ENCODE assay signal across 17 cellular contexts in the genomic region with DNA sequence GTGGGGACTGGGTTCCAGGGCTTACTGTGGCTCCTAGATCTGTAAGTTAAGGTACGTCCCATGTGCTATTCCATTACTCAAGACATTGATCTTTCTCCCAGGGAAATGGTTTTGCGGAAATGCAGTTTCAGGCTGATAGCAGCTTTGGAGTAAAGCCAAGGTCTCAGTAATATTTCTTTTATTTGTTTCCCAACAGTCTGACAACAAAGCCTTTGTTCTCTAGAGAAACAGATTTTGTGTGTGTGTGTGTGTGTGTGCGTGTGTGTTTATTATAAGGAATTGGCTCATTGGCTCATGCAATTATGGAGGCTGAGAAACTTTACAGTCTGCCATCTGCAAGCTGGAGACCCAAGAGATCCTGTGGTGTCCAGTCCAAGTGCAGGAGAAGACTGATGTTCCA. TPM values are rescaled to one million over a fixed set of nuclear protein-coding genes. Genes with fewer than 3 reads are reported as not detected.
DNase-seq lines count a peak whose midpoint lies in the region; ATAC-seq and TF ChIP-seq lines count a peak whose summit lies in the region.
"Had no signal": no experiment of that assay in that cellular context is flagged by ENCODE, and none has a peak within 500 bp of the region (broad histone marks: within the 10 kb centered on the region; RNA-seq: fewer than 3 reads in every experiment).

No MANE protein-coding gene starts in this region.

- no peaks in the 10 kb centered on the region for H3K36me3 ChIP-seq in esophagus squamous epithelium
- H3K36me3 ChIP-seq: BLaER1 treated with 17β-estradiol and CSF1 and Interleukin-3, amounts not matched to agents 10 nM and 100 nM; Peyer's patch had no signal

- peak; percentile 73 for ATAC-seq in sciatic nerve
- no peak for ATAC-seq in left ventricle myocardium superior

- H3K27me3 ChIP-seq in esophagus squamous epithelium: no peaks in the 10 kb centered on the region
- H3K27me3 ChIP-seq: BLaER1 treated with 17β-estradiol and CSF1 and Interleukin-3, amounts not matched to agents 10 nM and 100 nM; Peyer's patch had no signal

- peak; percentile 17 for DNase-seq in HT-29 (ENCODE audit: low spot score)
- peak; percentile 63 for DNase-seq in dermis blood vessel endothelial cell
- DNase-seq in medulla oblongata (ENCODE audit: extremely low spot score): peak; percentile 25
- DNase-seq in sciatic nerve (ENCODE audit: low spot score): no peak
- DNase-seq in left ventricle myocardium superior: no peak
- no peak for DNase-seq in NCI-H1105 (lab: John Stamatoyannopoulos, UW)
- no peak for DNase-seq in NCI-H1417 (lab: John Stamatoyannopoulos, UW)
- DNase-seq in esophagus squamous epithelium (lab: John Stamatoyannopoulos, UW): no peak
- DNase-seq: DMS153, EL, KG1, NCI-H1048, NCI-H1694 treated with DMSO at 0.1 percent for 48 hours, NCI-H2171, NCI-H510A, Peyer's patch had no signal

- H3K4me3 ChIP-seq in esophagus squamous epithelium: no peak overlapping the region
- H3K4me3 ChIP-seq: BLaER1 treated with 17β-estradiol and CSF1 and Interleukin-3, amounts not matched to agents 10 nM and 100 nM; Peyer's patch had no signal

- intact Hi-C loops in sciatic nerve (cut with DNase I): no loop called here
- intact Hi-C loops in left ventricle myocardium superior (cut with micrococcal nuclease): no loop called here
- intact Hi-C loops in esophagus squamous epithelium (cut with DNase I): no loop called here

- no peak for TF ChIP-seq POLR2A in esophagus squamous epithelium (IDR thresholded peaks at IDR 0.05)

- H3K4me1 ChIP-seq in esophagus squamous epithelium: no peaks in the 10 kb centered on the region
- H3K4me1 ChIP-seq: Peyer's patch had no signal

- no peak for TF ChIP-seq CTCF in esophagus squamous epithelium (IDR thresholded peaks at IDR 0.05)

- peaks cover 0 to 4% (median 0%) of the 10 kb centered on the region in 3 donors for H3K9me3 ChIP-seq in esophagus squamous epithelium

- H3K27ac ChIP-seq in esophagus squamous epithelium: no peak overlapping the region
- H3K27ac ChIP-seq: BLaER1 treated with 17β-estradiol and CSF1 and Interleukin-3, amounts not matched to agents 10 nM and 100 nM; Peyer's patch had no signal

- 81 to 84% methylated on average over 3 of the region's 3 CpGs for WGBS in esophagus squamous epithelium, 2 donors

RNA-seq across cellular contexts. Expression of a gene that starts 12.1 kb away (rescaled TPM):
- total RNA-seq in HT-29 (2014; rRNA removed; shearing (Covaris generic)): 6.4 and 10.6 TPM in 2 replicates
- total RNA-seq in dermis blood vessel endothelial cell: 14.0 and 14.7 TPM in 2 replicates
- total RNA-seq in sciatic nerve: 11.7 TPM
- 2.1 TPM for total RNA-seq in left ventricle myocardium superior
- total RNA-seq in esophagus squamous epithelium: 10 to 100 TPM in 2 of 4 donors, 1 to 10 TPM in 2; 1.9 to 16.9 (median 9.3) TPM

Comparison
In these comparisons a context has a peak if more than half of its experiments do, and no peak if none do; other contexts are left out.
1. DNase-seq: peak in HT-29 (single experiment), dermis blood vessel endothelial cell (single experiment) and medulla oblongata (single experiment); none in sciatic nerve (single experiment), left ventricle myocardium superior (single experiment), NCI-H1105 (single experiment), NCI-H1417 (0 of 3) and esophagus squamous epithelium (single experiment).